In the genomic region with DNA sequence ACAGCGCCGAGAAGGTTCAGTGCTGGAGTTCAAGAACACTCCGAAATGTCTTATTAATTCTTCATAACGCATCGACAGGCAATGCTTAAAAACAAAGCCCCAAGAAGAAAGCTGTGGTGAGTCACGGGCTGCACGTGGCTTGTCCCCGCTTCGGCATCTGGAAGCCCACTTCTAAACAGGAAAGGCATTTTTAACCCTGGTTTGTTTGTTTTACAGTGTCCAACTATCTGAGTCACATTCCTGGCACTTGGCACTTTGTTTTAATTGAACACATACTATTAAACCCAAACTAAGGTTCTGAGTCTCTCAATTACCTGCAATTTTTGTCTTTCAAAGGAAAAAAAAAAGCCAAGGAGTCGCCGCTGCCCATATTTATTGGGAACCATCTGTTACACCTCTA, we compare ENCODE assay signal across 1 cellular context.
TF ChIP-seq lines count a peak whose summit lies in the region.

No MANE protein-coding gene starts in this region.

TF ChIP-seq in IMR-90, 13 proteins besides CTCF, POLR2A, EP300 and RAD21:
- TF ChIP-seq, protein P1, sequence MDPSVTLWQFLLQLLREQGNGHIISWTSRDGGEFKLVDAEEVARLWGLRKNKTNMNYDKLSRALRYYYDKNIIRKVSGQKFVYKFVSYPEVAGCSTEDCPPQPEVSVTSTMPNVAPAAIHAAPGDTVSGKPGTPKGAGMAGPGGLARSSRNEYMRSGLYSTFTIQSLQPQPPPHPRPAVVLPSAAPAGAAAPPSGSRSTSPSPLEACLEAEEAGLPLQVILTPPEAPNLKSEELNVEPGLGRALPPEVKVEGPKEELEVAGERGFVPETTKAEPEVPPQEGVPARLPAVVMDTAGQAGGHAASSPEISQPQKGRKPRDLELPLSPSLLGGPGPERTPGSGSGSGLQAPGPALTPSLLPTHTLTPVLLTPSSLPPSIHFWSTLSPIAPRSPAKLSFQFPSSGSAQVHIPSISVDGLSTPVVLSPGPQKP (IDR thresholded peaks at IDR 0.05; ENCODE audit: borderline replicate concordance, low read depth, low read length) = no peak
- TF ChIP-seq BHLHE40 (IDR thresholded peaks at IDR 0.05; ENCODE audit: low read depth, low read length) = peak; percentile 92
- TF ChIP-seq, protein P2, sequence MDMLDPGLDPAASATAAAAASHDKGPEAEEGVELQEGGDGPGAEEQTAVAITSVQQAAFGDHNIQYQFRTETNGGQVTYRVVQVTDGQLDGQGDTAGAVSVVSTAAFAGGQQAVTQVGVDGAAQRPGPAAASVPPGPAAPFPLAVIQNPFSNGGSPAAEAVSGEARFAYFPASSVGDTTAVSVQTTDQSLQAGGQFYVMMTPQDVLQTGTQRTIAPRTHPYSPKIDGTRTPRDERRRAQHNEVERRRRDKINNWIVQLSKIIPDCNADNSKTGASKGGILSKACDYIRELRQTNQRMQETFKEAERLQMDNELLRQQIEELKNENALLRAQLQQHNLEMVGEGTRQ (IDR thresholded peaks at IDR 0.05; ENCODE audit: low read depth, low read length) = peak; percentile 73
TF ChIP-seq in IMR-90: peak in this region for 2.
